ENCODE assay signal across 17 cellular contexts in the genomic region with DNA sequence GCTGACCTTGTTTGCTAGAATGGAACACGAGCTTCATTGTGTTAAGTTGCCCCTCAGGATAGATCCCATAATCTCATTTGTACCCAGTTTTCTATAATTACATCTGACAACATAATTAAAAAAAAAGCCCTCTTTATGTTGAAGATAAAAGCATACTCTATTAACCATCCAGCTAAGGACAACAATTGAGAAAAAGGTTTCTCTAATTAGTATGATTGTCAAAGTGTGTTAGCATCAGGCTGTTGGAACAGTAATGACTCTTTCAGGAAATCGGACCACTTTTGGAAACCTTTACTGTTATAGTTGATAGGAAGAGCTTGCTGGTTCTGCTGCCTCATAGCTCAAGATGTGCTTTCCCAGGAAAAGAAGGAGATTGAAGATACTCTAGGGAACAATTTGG.
DNase-seq lines count a peak whose midpoint lies in the region; TF ChIP-seq lines count a peak whose summit lies in the region.
"Had no signal": no experiment of that assay in that cellular context is flagged by ENCODE, and none has a peak within 500 bp of the region (broad histone marks: within the 10 kb centered on the region; RNA-seq: fewer than 3 reads in every experiment).

No MANE protein-coding gene starts in this region.

- peak overlapping the region; percentile 19 for H3K27ac ChIP-seq in WERI-Rb-1
- H3K27ac ChIP-seq: C4-2B had no signal

- no peaks in the 10 kb centered on the region for H3K9me3 ChIP-seq in WERI-Rb-1 (ENCODE audit: severe bottlenecking)
- H3K9me3 ChIP-seq: MG63 had no signal

- TF ChIP-seq CTCF in WERI-Rb-1 (IDR thresholded peaks at IDR 0.05; ENCODE audit: low read depth, low read length), result no peak

- DNase-seq in COR-L47 (lab: John Stamatoyannopoulos, UW) (peak; percentile 70), NCI-H1436 (lab: John Stamatoyannopoulos, UW) (peak; percentile 92), NCI-H748 (lab: John Stamatoyannopoulos, UW; ENCODE audit: unreplicated experiment) (peak; percentile 93), WERI-Rb-1 (no peak), EL (no peak), NCI-H774 (lab: John Stamatoyannopoulos, UW) (no peak), DMS53 (lab: John Stamatoyannopoulos, UW) (no peak)
- DNase-seq: HFFc6; IMR-90; Karpas-422; MG63; NK-92 treated with Interleukin-12 subunit alpha and Interleukin-12 subunit beta, amount 100 ng/mL, for 24 hours; OCI-M1; RPMI8226; SIG-M5; SW 1271 had no signal

- no peak overlapping the region for H3K4me3 ChIP-seq in WERI-Rb-1 (ENCODE audit: low read depth, low read length)
- H3K4me3 ChIP-seq: MG63 had no signal

- no peaks in the 10 kb centered on the region for H3K36me3 ChIP-seq in WERI-Rb-1
- H3K36me3 ChIP-seq: MG63 had no signal

- H3K27me3 ChIP-seq in WERI-Rb-1 (ENCODE audit: insufficient read depth, low read depth, severe bottlenecking), result no peaks in the 10 kb centered on the region
- H3K27me3 ChIP-seq: MG63 had no signal

Comparison
In these comparisons a context has a peak if more than half of its experiments do, and no peak if none do; other contexts are left out.
1. DNase-seq: peak in COR-L47 (single experiment), NCI-H1436 (single experiment) and NCI-H748 (single experiment); none in WERI-Rb-1 (single experiment), EL (single experiment), NCI-H774 (single experiment) and DMS53 (single experiment).